ENCODE assay signal across 12 cellular contexts in genomic region chr1:26333312-26333711, GRCh38. TPM values are rescaled to one million over a fixed set of nuclear protein-coding genes. Genes with fewer than 3 reads are reported as not detected.
"Had no signal": no experiment of that assay in that cellular context is flagged by ENCODE, and none has a peak within 500 bp of the region (broad histone marks: within the 10 kb centered on the region; RNA-seq: fewer than 3 reads in every experiment).

No MANE protein-coding gene starts in this region.

RNA-seq across cellular contexts. Expression of gene CD52, which starts 15.6 kb away (rescaled TPM):
- total RNA-seq: osteocyte, pulmonary artery endothelial cell, smooth muscle cell had no signal

RNA-seq across cellular contexts. Expression of gene CRYBG2, which starts 20.6 kb away (rescaled TPM):
- total RNA-seq: omental fat pad, osteocyte, pulmonary artery endothelial cell, right atrium auricular region, sciatic nerve had no signal

RNA-seq across cellular contexts. Expression of gene ZNF683, which starts 39.2 kb away (rescaled TPM):
- total RNA-seq: natural killer cell treated with Interleukin-12 subunit alpha and Interleukin-12 subunit beta and Interleukin-15 and Interleukin-18, amount 100 ng/mL, for 72 hours; omental fat pad; osteocyte; posterior vena cava; pulmonary artery endothelial cell; right atrium auricular region; smooth muscle cell; suprapubic skin; transverse colon; urinary bladder; uterus had no signal
